ENCODE assay signal across 25 cellular contexts in the genomic region with DNA sequence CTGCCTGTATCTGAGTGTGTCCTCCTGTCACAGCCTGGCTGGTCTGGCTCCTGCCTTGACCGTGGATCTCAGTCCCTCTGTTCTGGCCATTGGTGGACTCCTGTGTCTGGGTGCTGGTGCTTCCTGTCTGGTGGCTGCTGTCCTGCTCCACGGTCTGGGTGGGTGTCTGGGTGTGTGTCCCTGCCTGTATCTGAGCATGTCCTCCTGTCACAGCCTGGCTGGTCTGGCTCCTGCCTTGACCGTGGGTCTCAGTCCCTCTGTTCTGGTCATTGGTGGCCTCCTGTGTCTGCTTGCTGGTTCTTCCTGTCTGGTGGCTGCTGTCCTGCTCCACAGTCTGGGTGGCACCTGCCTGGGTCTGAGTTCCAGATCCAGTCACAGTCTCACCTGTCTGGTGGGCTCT. TPM values are rescaled to one million over a fixed set of nuclear protein-coding genes. Genes with fewer than 3 reads are reported as not detected.
"Had no signal": no experiment of that assay in that cellular context is flagged by ENCODE, and none has a peak within 500 bp of the region (broad histone marks: within the 10 kb centered on the region; RNA-seq: fewer than 3 reads in every experiment).

No MANE protein-coding gene starts in this region.

- H3K4me2 ChIP-seq: KMS-11, PC-9, SK-N-SH had no signal

- H3K27ac Mint-ChIP-seq: activated CD4-positive, alpha-beta memory T cell treated with anti-CD3 and anti-CD28 coated beads, Interleukin-2, amount 10 ng/mL, durations not matched to agents 7 days and 5 days; activated naive CD4-positive, alpha-beta T cell treated with anti-CD3 and anti-CD28 coated beads, Interleukin-2, amount 10 ng/mL, durations not matched to agents 7 days and 5 days; activated naive CD8-positive, alpha-beta T cell treated with anti-CD3 and anti-CD28 coated beads for 36 hours; activated T-cell treated with anti-CD3 and anti-CD28 coated beads, Interleukin-2, amount 50 U/mL, for 72 hours; activated T-helper 2 cell treated with anti-CD3 and anti-CD28 coated beads, Interferon-gamma antibody, Interleukin-2, Interleukin-4, amounts not matched to agents 10 μg/mL and 5 μg/mL and 100 μg/mL, durations not matched to agents 14 hours and 24 hours and 36 hours had no signal

- H3K9me2 ChIP-seq: SK-N-SH had no signal

- H3K36me3 Mint-ChIP-seq: activated naive CD4-positive, alpha-beta T cell treated with anti-CD3 and anti-CD28 coated beads, Interleukin-2, amount 10 ng/mL, durations not matched to agents 7 days and 5 days; activated naive CD8-positive, alpha-beta T cell treated with anti-CD3 and anti-CD28 coated beads for 36 hours had no signal

- H2AFZ ChIP-seq: PC-9 had no signal

- DNase-seq: activated CD4-positive, alpha-beta memory T cell treated with anti-CD3 and anti-CD28 coated beads, Interleukin-2, amount 10 ng/mL, durations not matched to agents 7 days and 5 days; activated CD4-positive, alpha-beta T cell treated with anti-CD3 and anti-CD28 coated beads, Interleukin-2, amount 50 U/mL, for 1 hour; activated CD4-positive, CD25-positive, alpha-beta regulatory T cell; activated gamma-delta T cell treated with Interleukin-2 at 50 U/mL for 16 hours; activated naive CD4-positive, alpha-beta T cell treated with anti-CD3 and anti-CD28 coated beads, Interleukin-2, amount 10 ng/mL, durations not matched to agents 7 days and 5 days; activated naive CD8-positive, alpha-beta T cell treated with anti-CD3 and anti-CD28 coated beads for 36 hours; activated T-cell treated with anti-CD3 and anti-CD28 coated beads, Interleukin-2, amount 50 U/mL, for 72 hours; NCI-H1092; NCI-H1417; NCI-H1694; NCI-H2029; NCI-H2107; NCI-H2171 treated with DMSO at 0.1 percent for 48 hours; NCI-H345; NCI-H524; PC-9; SIG-M5; SK-N-SH; T-helper 1 cell had no signal

- H3K9me3 ChIP-seq: SK-N-SH had no signal

- H3K4me3 ChIP-seq: PC-9 had no signal

- H3K4me1 Mint-ChIP-seq: activated CD4-positive, alpha-beta memory T cell treated with anti-CD3 and anti-CD28 coated beads, Interleukin-2, amount 10 ng/mL, durations not matched to agents 7 days and 5 days; activated naive CD4-positive, alpha-beta T cell treated with anti-CD3 and anti-CD28 coated beads, Interleukin-2, amount 10 ng/mL, durations not matched to agents 7 days and 5 days; activated naive CD8-positive, alpha-beta T cell treated with anti-CD3 and anti-CD28 coated beads for 36 hours had no signal

- H3K27ac ChIP-seq: KMS-11, PC-9 had no signal

- H3K4me3 Mint-ChIP-seq: activated CD4-positive, alpha-beta memory T cell treated with anti-CD3 and anti-CD28 coated beads, Interleukin-2, amount 10 ng/mL, durations not matched to agents 7 days and 5 days; activated naive CD4-positive, alpha-beta T cell treated with anti-CD3 and anti-CD28 coated beads, Interleukin-2, amount 10 ng/mL, durations not matched to agents 7 days and 5 days; activated naive CD8-positive, alpha-beta T cell treated with anti-CD3 and anti-CD28 coated beads for 36 hours; activated T-cell treated with anti-CD3 and anti-CD28 coated beads, Interleukin-2, amount 50 U/mL, for 72 hours had no signal

- ATAC-seq: activated T-cell treated with anti-CD3 and anti-CD28 coated beads, Interleukin-2, amount 50 U/mL, for 72 hours had no signal

- H3K9me3 Mint-ChIP-seq: activated CD4-positive, alpha-beta memory T cell treated with anti-CD3 and anti-CD28 coated beads, Interleukin-2, amount 10 ng/mL, durations not matched to agents 7 days and 5 days; activated naive CD4-positive, alpha-beta T cell treated with anti-CD3 and anti-CD28 coated beads, Interleukin-2, amount 10 ng/mL, durations not matched to agents 7 days and 5 days; activated naive CD8-positive, alpha-beta T cell treated with anti-CD3 and anti-CD28 coated beads for 36 hours; activated T-cell treated with anti-CD3 and anti-CD28 coated beads, Interleukin-2, amount 50 U/mL, for 72 hours; activated T-helper 2 cell treated with anti-CD3 and anti-CD28 coated beads, Interferon-gamma antibody, Interleukin-2, Interleukin-4, amounts not matched to agents 10 μg/mL and 5 μg/mL and 100 μg/mL, durations not matched to agents 14 hours and 24 hours and 36 hours had no signal

- H3K9ac ChIP-seq: KMS-11, SK-N-SH had no signal

RNA-seq across cellular contexts. Expression of gene CRNN, which starts 4.0 kb away (rescaled TPM):
- total RNA-seq: activated CD4-positive, alpha-beta memory T cell treated with anti-CD3 and anti-CD28 coated beads, Interleukin-2, amount 10 ng/mL, durations not matched to agents 7 days and 5 days; activated CD8-positive, alpha-beta memory T cell treated with anti-CD3 and anti-CD28 coated beads for 36 hours; activated naive CD8-positive, alpha-beta T cell treated with anti-CD3 and anti-CD28 coated beads for 36 hours; activated T-cell treated with anti-CD3 and anti-CD28 coated beads, Interleukin-2, amount 50 U/mL, for 72 hours; activated T-helper 2 cell treated with anti-CD3 and anti-CD28 coated beads, Interferon-gamma antibody, Interleukin-2, Interleukin-4, amounts not matched to agents 10 μg/mL and 5 μg/mL and 100 μg/mL, durations not matched to agents 14 hours and 24 hours and 36 hours; MCF 10A; PC-9; RPMI7951; T-helper 2 cell treated with Interferon-gamma antibody and Interleukin-4, amounts not matched to agents 100 ng/mL and 5 ng/mL, for 36 hours had no signal
- polyA plus RNA-seq: SK-N-SH had no signal

RNA-seq across cellular contexts. Expression of gene FLG2, which starts 50.2 kb away (rescaled TPM):
- total RNA-seq: activated CD8-positive, alpha-beta memory T cell treated with anti-CD3 and anti-CD28 coated beads for 36 hours; activated naive CD8-positive, alpha-beta T cell treated with anti-CD3 and anti-CD28 coated beads for 36 hours; activated T-cell treated with anti-CD3 and anti-CD28 coated beads, Interleukin-2, amount 50 U/mL, for 72 hours; activated T-helper 2 cell treated with anti-CD3 and anti-CD28 coated beads, Interferon-gamma antibody, Interleukin-2, Interleukin-4, amounts not matched to agents 10 μg/mL and 5 μg/mL and 100 μg/mL, durations not matched to agents 14 hours and 24 hours and 36 hours; MCF 10A; PC-9; RPMI7951; T-helper 2 cell treated with Interferon-gamma antibody and Interleukin-4, amounts not matched to agents 100 ng/mL and 5 ng/mL, for 36 hours had no signal
- polyA plus RNA-seq: SK-N-SH had no signal
